In the genomic region with DNA sequence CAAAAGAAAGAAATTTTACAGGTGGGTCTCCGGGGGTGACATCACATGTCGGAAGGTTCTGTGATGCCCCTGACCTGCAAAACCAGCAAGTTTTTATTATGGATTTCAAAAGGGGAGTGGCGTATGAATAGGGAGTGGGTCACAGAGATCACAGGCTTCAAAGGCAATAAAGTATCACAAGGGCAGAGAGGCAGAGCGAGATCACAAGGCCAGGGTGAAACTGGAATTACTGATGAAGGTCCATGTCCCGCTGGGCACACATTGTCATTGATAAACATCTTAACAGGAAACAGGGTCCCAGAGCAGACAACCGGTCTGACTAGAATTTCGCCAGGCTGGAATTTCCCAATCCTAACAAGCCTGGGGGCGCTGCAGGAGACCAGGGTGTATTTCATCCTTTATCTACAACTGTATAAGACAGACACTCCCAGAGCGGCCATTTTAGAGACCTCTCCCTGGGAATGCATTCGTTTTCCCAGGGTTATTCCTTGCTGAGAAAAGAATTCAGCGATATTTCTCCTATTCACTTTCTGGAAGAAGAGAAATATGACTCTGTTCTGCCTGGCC, we compare ENCODE assay signal across 7 cellular contexts. TPM values are rescaled to one million over a fixed set of nuclear protein-coding genes. Genes with fewer than 3 reads are reported as not detected.
DNase-seq lines count a peak whose midpoint lies in the region; ATAC-seq and TF ChIP-seq lines count a peak whose summit lies in the region.
"Not testable (repeated sequence)": the region's sequence is repeated elsewhere in the genome, so short reads cannot be mapped to it uniquely, and the experiment has no call there.

No MANE protein-coding gene starts in this region.

- peak overlapping the region; percentile 39 for H3K9ac ChIP-seq in DND-41 (ENCODE audit: low read depth, low read length)
- H3K9ac ChIP-seq in endodermal cell (ENCODE audit: extremely low read depth, low read length, poor library complexity, severe bottlenecking); mesendoderm (ENCODE audit: low read length): not testable (repeated sequence)

- H2BK15ac ChIP-seq in mesendoderm (replicated peaks; ENCODE audit: low read depth) = not testable (repeated sequence)

- TF ChIP-seq CTCF in DND-41 (IDR thresholded peaks at IDR 0.05; ENCODE audit: borderline replicate concordance, extremely low read depth, low read length, poor library complexity, severe bottlenecking); endodermal cell (conservative IDR thresholded peaks at IDR 0.05): not testable (repeated sequence)

- peak overlapping the region in 1 of 3 donors; percentile 76 for H3K27ac Mint-ChIP-seq in CD4-positive, CD25-positive, alpha-beta regulatory T cell
- peak overlapping the region; percentile 20 for H3K27ac Mint-ChIP-seq in activated CD8-positive, alpha-beta T cell treated with anti-CD3 and anti-CD28 coated beads, Interleukin-2, amount 10 ng/mL, durations not matched to agents 7 days and 5 days
- H3K27ac Mint-ChIP-seq in endodermal cell = not testable (repeated sequence)

- not testable (repeated sequence) for H3K18ac ChIP-seq in mesendoderm (ENCODE audit: low read length)

- H2BK120ac ChIP-seq in mesendoderm (ENCODE audit: low read depth, low read length) = not testable (repeated sequence)

- not testable (repeated sequence) for ATAC-seq in CD4-positive, CD25-positive, alpha-beta regulatory T cell (ENCODE audit: low read depth in 2 of 2); activated CD8-positive, alpha-beta T cell treated with anti-CD3 and anti-CD28 coated beads, Interleukin-2, amount 10 ng/mL, durations not matched to agents 7 days and 5 days
- peak; percentile 12; the same call in 1 of the 3 replicates for ATAC-seq in DND-41 (ENCODE audit: insufficient read depth, low read depth)

- H3K56ac ChIP-seq in mesendoderm (ENCODE audit: low read length) = not testable (repeated sequence)

- not testable (repeated sequence) for H3K79me2 ChIP-seq in DND-41 (ENCODE audit: insufficient read depth, low read length); mesendoderm (ENCODE audit: control insufficient read depth, insufficient read depth, low read length)

- CTCF ChIA-PET in activated CD8-positive, alpha-beta T cell treated with anti-CD3 and anti-CD28 coated beads, Interleukin-2, amount 10 ng/mL, durations not matched to agents 7 days and 5 days (lab: Charles Lee) = interaction anchor here (1.0 to 3.4 kb wide), 4 partner anchors 11 to 67 kb away, joined by 3 to 24 read pairs (median 6); a partner anchor contains a TSS

- 91 to 96% methylated on average over 7 to 11 of the region's 11 CpGs for WGBS in endodermal cell (ENCODE audit: insufficient coverage in 1 of 2, insufficient read length in 1 of 2), 2 experiments
- no CpG with 5 or more reads among the region's 11 CpGs for WGBS in mesendoderm (ENCODE audit: extremely low coverage, insufficient coverage, low lambda C conversion rate)

- H4K20me1 ChIP-seq in DND-41 (ENCODE audit: insufficient read depth, low read length) = not testable (repeated sequence)

- H2BK5ac ChIP-seq in mesendoderm (ENCODE audit: low read length) = not testable (repeated sequence)

- not testable (repeated sequence) for H4K5ac ChIP-seq in mesendoderm (ENCODE audit: low read length)

- not testable (repeated sequence) for H3K27ac ChIP-seq in CD4-positive, CD25-positive, alpha-beta regulatory T cell (ENCODE audit: insufficient read depth, low read length, poor library complexity, severe bottlenecking); endodermal cell (ENCODE audit: low read depth, low read length); mesendoderm (ENCODE audit: low read depth, low read length)
- H3K27ac ChIP-seq in DND-41 (ENCODE audit: low read length) (peak overlapping the region; percentile 85), KOPT-K1 (ENCODE audit: low read depth, low read length, poor library complexity, severe bottlenecking) (peak overlapping the region; percentile 71)

- not testable (repeated sequence) for H3K79me1 ChIP-seq in mesendoderm (ENCODE audit: low read length)

- not testable (repeated sequence) for H3K27me3 Mint-ChIP-seq in CD4-positive, CD25-positive, alpha-beta regulatory T cell; activated CD8-positive, alpha-beta T cell treated with anti-CD3 and anti-CD28 coated beads, Interleukin-2, amount 10 ng/mL, durations not matched to agents 7 days and 5 days (ENCODE audit: low read depth); endodermal cell (ENCODE audit: insufficient read depth)

- POLR2A ChIA-PET in activated CD8-positive, alpha-beta T cell treated with anti-CD3 and anti-CD28 coated beads, Interleukin-2, amount 10 ng/mL, durations not matched to agents 7 days and 5 days (lab: Charles Lee) = interaction anchor here (0.8 kb wide), 1 partner anchor 53 kb away, joined by 4 read pairs; a partner anchor contains a TSS

- not testable (repeated sequence) for H3K36me3 ChIP-seq in CD4-positive, CD25-positive, alpha-beta regulatory T cell (ENCODE audit: control insufficient read depth, insufficient read depth, low read length); DND-41 (ENCODE audit: insufficient read depth, low read length); KOPT-K1 (ENCODE audit: insufficient read depth, low read length); endodermal cell (ENCODE audit: control insufficient read depth, insufficient read depth, low read length); mesendoderm (ENCODE audit: control insufficient read depth, insufficient read depth, low read length)

- H3K4me2 ChIP-seq in DND-41 (ENCODE audit: insufficient read depth, low read length) = peak overlapping the region; percentile 53
- H3K4me2 ChIP-seq in mesendoderm (ENCODE audit: low read length) = not testable (repeated sequence)

- peaks cover 31% of the 10 kb centered on the region for H3K4me1 ChIP-seq in CD4-positive, CD25-positive, alpha-beta regulatory T cell (ENCODE audit: control insufficient read depth, insufficient read depth, low read length, poor library complexity, severe bottlenecking)
- peaks cover 51% of the 10 kb centered on the region for H3K4me1 ChIP-seq in DND-41 (ENCODE audit: insufficient read depth, low read length)
- H3K4me1 ChIP-seq in endodermal cell (ENCODE audit: control insufficient read depth, insufficient read depth, low read length); mesendoderm (ENCODE audit: control insufficient read depth, low read depth, low read length): not testable (repeated sequence)

- H3K9me3 Mint-ChIP-seq in CD4-positive, CD25-positive, alpha-beta regulatory T cell = not testable (repeated sequence)
- peaks cover 16% of the 10 kb centered on the region for H3K9me3 Mint-ChIP-seq in activated CD8-positive, alpha-beta T cell treated with anti-CD3 and anti-CD28 coated beads, Interleukin-2, amount 10 ng/mL, durations not matched to agents 7 days and 5 days (ENCODE audit: insufficient read depth)
- peaks cover 35% of the 10 kb centered on the region for H3K9me3 Mint-ChIP-seq in endodermal cell

- not testable (repeated sequence) for H3K36me3 Mint-ChIP-seq in CD4-positive, CD25-positive, alpha-beta regulatory T cell; endodermal cell (ENCODE audit: low read depth)
- H3K36me3 Mint-ChIP-seq in activated CD8-positive, alpha-beta T cell treated with anti-CD3 and anti-CD28 coated beads, Interleukin-2, amount 10 ng/mL, durations not matched to agents 7 days and 5 days (ENCODE audit: low read depth) = peaks cover 21% of the 10 kb centered on the region

- H3K9me3 ChIP-seq in CD4-positive, CD25-positive, alpha-beta regulatory T cell (ENCODE audit: control insufficient read depth in 2 of 2, low read length in 2 of 2) = not testable (repeated sequence)
- H3K9me3 ChIP-seq in DND-41 (ENCODE audit: insufficient read depth, low read length, severe bottlenecking) (peaks cover 15% of the 10 kb centered on the region), KOPT-K1 (ENCODE audit: insufficient read depth, low read length, poor library complexity, severe bottlenecking) (peaks cover 23% of the 10 kb centered on the region), endodermal cell (ENCODE audit: control insufficient read depth, low read length) (peaks cover 16% of the 10 kb centered on the region)

- H2AFZ ChIP-seq in DND-41 (ENCODE audit: low read depth, low read length) = not testable (repeated sequence)

- not testable (repeated sequence) for H3K27me3 ChIP-seq in CD4-positive, CD25-positive, alpha-beta regulatory T cell (ENCODE audit: control insufficient read depth, insufficient read depth, low read length); DND-41 (ENCODE audit: insufficient read depth, low read length, poor library complexity); endodermal cell (ENCODE audit: control insufficient read depth, insufficient read depth, low read length, poor library complexity, severe bottlenecking); mesendoderm (ENCODE audit: insufficient read depth, low read length, poor library complexity)

- not testable (repeated sequence) for H3K4ac ChIP-seq in mesendoderm (ENCODE audit: low read depth, low read length)

- not testable (repeated sequence) for H3K23ac ChIP-seq in mesendoderm (ENCODE audit: low read length)

- peak overlapping the region; percentile 5 to 34 (median 23) for H3K4me3 Mint-ChIP-seq in CD4-positive, CD25-positive, alpha-beta regulatory T cell
- not testable (repeated sequence) for H3K4me3 Mint-ChIP-seq in activated CD8-positive, alpha-beta T cell treated with anti-CD3 and anti-CD28 coated beads, Interleukin-2, amount 10 ng/mL, durations not matched to agents 7 days and 5 days; endodermal cell

- H2AK5ac ChIP-seq in mesendoderm (ENCODE audit: low read length) = not testable (repeated sequence)

- H3K4me1 Mint-ChIP-seq in CD4-positive, CD25-positive, alpha-beta regulatory T cell = peaks cover 14 to 35% (median 30%) of the 10 kb centered on the region in 4 donors
- peaks cover 43% of the 10 kb centered on the region for H3K4me1 Mint-ChIP-seq in activated CD8-positive, alpha-beta T cell treated with anti-CD3 and anti-CD28 coated beads, Interleukin-2, amount 10 ng/mL, durations not matched to agents 7 days and 5 days (ENCODE audit: low read depth)
- not testable (repeated sequence) for H3K4me1 Mint-ChIP-seq in endodermal cell

- DNase-seq in CD4-positive, CD25-positive, alpha-beta regulatory T cell; DND-41; activated CD8-positive, alpha-beta T cell treated with anti-CD3 and anti-CD28 coated beads, Interleukin-2, amount 10 ng/mL, durations not matched to agents 7 days and 5 days: not testable (repeated sequence)
- DNase-seq in SK-N-DZ (ENCODE audit: low spot score) = peak; percentile 29
- DNase-seq in endodermal cell = peak; percentile 82
- DNase-seq in mesendoderm = peak; percentile 37

- H3K4me3 ChIP-seq in CD4-positive, CD25-positive, alpha-beta regulatory T cell (ENCODE audit: low read depth, low read length); DND-41 (ENCODE audit: low read depth in 1 of 2, low read length in 2 of 2); endodermal cell (ENCODE audit: low read length); mesendoderm (ENCODE audit: low read length): not testable (repeated sequence)

- H4K8ac ChIP-seq in mesendoderm (ENCODE audit: low read depth, low read length) = not testable (repeated sequence)

RNA-seq across cellular contexts. Expression of a gene that starts 22.7 kb away (rescaled TPM):
- 91.4 TPM for total RNA-seq in CD4-positive, CD25-positive, alpha-beta regulatory T cell
- 100 to 1,000 TPM; 127 to 207 (median 173) TPM for polyA plus RNA-seq in CD4-positive, CD25-positive, alpha-beta regulatory T cell
- 0.10 and 0.13 TPM in 2 replicates for polyA plus RNA-seq in SK-N-DZ (2014; cell fraction: cytosol; rRNA removed)
- polyA plus RNA-seq in SK-N-DZ (2014; cell fraction: nucleus; rRNA removed) = not detected in 2 replicates
- 10 to 100 TPM; 30.5 to 33.0 TPM for total RNA-seq in activated CD8-positive, alpha-beta T cell treated with anti-CD3 and anti-CD28 coated beads, Interleukin-2, amount 10 ng/mL, durations not matched to agents 7 days and 5 days
- under 1 TPM; 0.22 to 0.29 TPM for total RNA-seq in endodermal cell
- polyA plus RNA-seq in endodermal cell (2013, experiment 1 of 2) = 1.7 TPM
- 3.1 TPM for polyA plus RNA-seq in endodermal cell (2013, experiment 2 of 2)
- 11.0 TPM for polyA plus RNA-seq in mesendoderm (2013, experiment 1 of 2)
- 11.9 TPM for polyA plus RNA-seq in mesendoderm (2013, experiment 2 of 2)

RNA-seq across cellular contexts. Expression of a gene that starts 53.6 kb away (rescaled TPM):
- 113 TPM for total RNA-seq in CD4-positive, CD25-positive, alpha-beta regulatory T cell
- 10 to 100 TPM; 47.9 to 70.2 (median 59.0) TPM for polyA plus RNA-seq in CD4-positive, CD25-positive, alpha-beta regulatory T cell
- 21.3 and 29.5 TPM in 2 replicates for polyA plus RNA-seq in SK-N-DZ (2014; cell fraction: cytosol; rRNA removed)
- 40.5 and 53.1 TPM in 2 replicates for polyA plus RNA-seq in SK-N-DZ (2014; cell fraction: nucleus; rRNA removed)
- 10 to 100 TPM; 71.0 to 73.1 TPM for total RNA-seq in activated CD8-positive, alpha-beta T cell treated with anti-CD3 and anti-CD28 coated beads, Interleukin-2, amount 10 ng/mL, durations not matched to agents 7 days and 5 days
- 10 to 100 TPM; 60.7 to 75.2 TPM for total RNA-seq in endodermal cell
- polyA plus RNA-seq in endodermal cell (2013, experiment 1 of 2) = 33.0 TPM
- 37.5 TPM for polyA plus RNA-seq in endodermal cell (2013, experiment 2 of 2)
- 126 TPM for polyA plus RNA-seq in mesendoderm (2013, experiment 1 of 2)
- polyA plus RNA-seq in mesendoderm (2013, experiment 2 of 2) = 130 TPM

Comparison
In these comparisons a context has a peak if more than half of its experiments do, and no peak if none do; other contexts are left out.
1. RNA of a gene that starts 22.7 kb away (total RNA-seq): 91.4 TPM in CD4-positive, CD25-positive, alpha-beta regulatory T cell (single experiment) and 30.5 to 33.0 TPM in activated CD8-positive, alpha-beta T cell treated with anti-CD3 and anti-CD28 coated beads, Interleukin-2, amount 10 ng/mL, durations not matched to agents 7 days and 5 days; 0.22 to 0.29 TPM in endodermal cell; every median in the first group is over 10 times any median in the second.